In genomic region chr1:161305872-161306519, GRCh38 we compare ENCODE assay signal across 8 cellular contexts. TPM values are rescaled to one million over a fixed set of nuclear protein-coding genes. Genes with fewer than 3 reads are reported as not detected.
A peak's percentile ranks its signal among the peaks of the same experiment; 100 is the strongest.
DNase-seq lines count a peak whose midpoint lies in the region; ATAC-seq and TF ChIP-seq lines count a peak whose summit lies in the region.

No MANE protein-coding gene starts in this region.

- peak; percentile 80 for ATAC-seq in HG03066 (IDR thresholded peaks at IDR 0.05; ENCODE audit: low read depth, unreplicated experiment)

- DNase-seq in GM13976 (ENCODE audit: low spot score) (peak; percentile 88), NCI-H774 (lab: John Stamatoyannopoulos, UW) (peak; percentile 84), activated T-cell treated with anti-CD3 and anti-CD28 coated beads for 4 hours (peak; percentile 75), esophagus squamous epithelium (lab: John Stamatoyannopoulos, UW) (peak; percentile 72), RKO (ENCODE audit: low spot score) (no peak)
- peak; percentile 72 to 78 for DNase-seq in stimulated activated CD8-positive, alpha-beta memory T cell treated with anti-CD3 and anti-CD28 coated beads, Interleukin-7, amount 100 ng/mL, for 1 hour (ENCODE audit: low read depth in 2 of 2)

- peak overlapping the region; percentile 59 for H3K9ac ChIP-seq in muscle layer of colon (ENCODE audit: low read length)

- TF ChIP-seq CTCF in GM13976 (IDR thresholded peaks at IDR 0.05; ENCODE audit: borderline replicate concordance, control extremely low read depth, extremely low read depth, insufficient read depth, missing control alignments): peak; percentile 35
- TF ChIP-seq CTCF in esophagus squamous epithelium (IDR thresholded peaks at IDR 0.05): peak in 4 of 6 experiments; percentile 33 to 41 (median 37)

- H3K27ac ChIP-seq in esophagus squamous epithelium: peak overlapping the region; percentile 47 to 78 (median 73)
- H3K27ac ChIP-seq in muscle layer of colon (ENCODE audit: low read depth, low read length): peak overlapping the region; percentile 63

- H3K36me3 ChIP-seq in esophagus squamous epithelium: no peaks in the 10 kb centered on the region
- no peaks in the 10 kb centered on the region for H3K36me3 ChIP-seq in muscle layer of colon (ENCODE audit: insufficient read depth, low read length)

- no peaks in the 10 kb centered on the region for H3K9me3 ChIP-seq in esophagus squamous epithelium
- H3K9me3 ChIP-seq in muscle layer of colon (ENCODE audit: low read length): no peaks in the 10 kb centered on the region

- peak in 2 of 4 donors; percentile 25 to 72 for TF ChIP-seq POLR2A in esophagus squamous epithelium (IDR thresholded peaks at IDR 0.05)

- WGBS in esophagus squamous epithelium, 2 donors: 2 to 5% methylated on average over 20 to 22 of the region's 30 CpGs

- in situ Hi-C loops in GM13976 (cut with MboI; ENCODE audit: low sequenced_read_pairs, unreplicated experiment): no loop called here

- intact Hi-C loops in esophagus squamous epithelium (cut with DNase I): no loop called here

- H3K27me3 ChIP-seq in esophagus squamous epithelium (peaks cover 0 to 5% (median 0%) of the 10 kb centered on the region in 4 donors), muscle layer of colon (ENCODE audit: control insufficient read depth in 1 of 2, insufficient read depth in 2 of 2, low read length in 2 of 2) (no peaks in the 10 kb centered on the region)

- H3K4me1 ChIP-seq in esophagus squamous epithelium (peaks cover 11 to 34% (median 18%) of the 10 kb centered on the region in 3 donors), muscle layer of colon (ENCODE audit: insufficient read depth, low read length) (peaks cover 5% of the 10 kb centered on the region)

- H3K4me3 ChIP-seq in esophagus squamous epithelium (peak overlapping the region; percentile 50 to 83 (median 74)), muscle layer of colon (ENCODE audit: low read depth in 1 of 2, low read length in 2 of 2) (peak overlapping the region; percentile 70 to 73)

RNA-seq across cellular contexts. Expression of gene MPZ, which starts 3.8 kb away (rescaled TPM):
- total RNA-seq in esophagus squamous epithelium: 1 to 10 TPM in 2 of 4 donors, under 1 TPM in 2; 0.75 to 1.4 (median 1.1) TPM

RNA-seq across cellular contexts. Expression of gene SDHC, which starts 8.2 kb away (rescaled TPM):
- 100 to 1,000 TPM in 2 of 4 donors, 10 to 100 TPM in 2; 32.2 to 138 (median 70.1) TPM for total RNA-seq in esophagus squamous epithelium

RNA-seq across cellular contexts. Expression of gene PCP4L1, which starts 47.5 kb away (rescaled TPM):
- total RNA-seq in esophagus squamous epithelium: 10 to 100 TPM in 2 of 4 donors, 1 to 10 TPM in 2; 6.9 to 52.7 (median 9.6) TPM
